In the genomic region with DNA sequence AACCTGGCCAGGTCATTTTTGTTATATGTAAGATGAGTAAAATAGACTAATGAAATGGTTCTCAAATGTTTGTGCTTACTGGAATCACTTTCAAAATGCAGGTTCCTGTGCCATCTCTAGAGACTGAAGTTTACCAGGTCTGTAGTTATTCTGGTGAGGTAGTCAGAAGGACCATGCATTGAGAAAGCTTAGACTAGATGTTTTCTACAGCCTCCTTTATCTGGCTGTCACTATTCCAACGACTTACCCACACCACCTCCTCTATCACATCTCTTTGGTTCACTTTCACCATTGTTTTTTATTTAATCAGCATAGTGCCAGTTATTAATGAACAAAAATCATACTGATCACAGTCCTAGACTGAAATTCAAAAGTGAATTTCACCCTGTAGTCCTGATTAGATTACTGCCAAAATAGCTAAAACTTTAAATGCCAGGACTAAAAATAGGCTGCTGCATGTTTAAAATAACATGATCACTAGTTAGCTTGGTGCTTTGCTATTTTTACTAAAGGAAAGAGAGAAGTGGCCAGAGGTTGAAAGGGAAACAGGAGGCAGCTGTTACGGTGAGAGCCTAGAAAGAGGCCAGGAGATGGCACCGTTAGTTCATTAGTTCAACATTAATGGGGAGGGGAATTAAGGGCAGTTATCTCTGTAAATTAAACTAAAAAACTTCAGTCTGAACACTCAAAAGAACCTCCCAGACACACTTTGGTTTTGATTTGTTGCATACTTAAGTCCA, we compare ENCODE assay signal across 8 cellular contexts. TPM values are rescaled to one million over a fixed set of nuclear protein-coding genes. Genes with fewer than 3 reads are reported as not detected.
A peak's percentile ranks its signal among the peaks of the same experiment; 100 is the strongest.
DNase-seq lines count a peak whose midpoint lies in the region; ATAC-seq and TF ChIP-seq lines count a peak whose summit lies in the region.

No MANE protein-coding gene starts in this region.

- no peaks in the 10 kb centered on the region for H3K9me3 ChIP-seq in osteoblast (ENCODE audit: low read depth, low read length)

- no peaks in the 10 kb centered on the region for H3K36me3 ChIP-seq in osteoblast (ENCODE audit: insufficient read depth, low read length)

- H3K4me1 ChIP-seq in osteoblast (ENCODE audit: insufficient read depth, low read length), result peaks cover 15% of the 10 kb centered on the region

- TF ChIP-seq CTCF in AG09319 (IDR thresholded peaks at IDR 0.05; ENCODE audit: low read depth, low read length), result peak; percentile 23
- TF ChIP-seq CTCF in osteoblast (IDR thresholded peaks at IDR 0.05; ENCODE audit: extremely low read depth, low read depth, low read length), result peak; percentile 24

- H3K27ac ChIP-seq in osteoblast (ENCODE audit: low read depth, low read length), result no peak overlapping the region

- no peaks in the 10 kb centered on the region for H4K20me1 ChIP-seq in osteoblast (ENCODE audit: insufficient read depth, low read length)

- H3K27me3 ChIP-seq in osteoblast (ENCODE audit: insufficient read depth, low read length), result no peaks in the 10 kb centered on the region

- DNase-seq in AG09319 (ENCODE audit: extremely low read depth, low read depth), result no peak
- peak; percentile 76 to 77 for DNase-seq in Kasumi-1 (lab: John Stamatoyannopoulos, UW)
- DNase-seq in dedifferentiated amniotic fluid mesenchymal stem cell (ENCODE audit: extremely low spot score), result peak; percentile 20
- DNase-seq in osteoblast (ENCODE audit: insufficient read length, low spot score, missing footprints), result peak; percentile 72
- DNase-seq in UCSD-AML1 (lab: John Stamatoyannopoulos, UW; ENCODE audit: unreplicated experiment), result no peak
- DNase-seq in stimulated activated naive CD4-positive, alpha-beta T cell treated with Interleukin-2 at 50 U/mL for 16 hours (lab: John Stamatoyannopoulos, UW), result no peak

- peak; percentile 70 for ATAC-seq in GM18868 (IDR thresholded peaks at IDR 0.05; ENCODE audit: unreplicated experiment)
- no peak for ATAC-seq in HG02588 (IDR thresholded peaks at IDR 0.05; ENCODE audit: unreplicated experiment)

- peak overlapping the region; percentile 43 for H2AFZ ChIP-seq in osteoblast (ENCODE audit: low read length)

- no peak overlapping the region for H3K4me3 ChIP-seq in osteoblast (ENCODE audit: insufficient read depth, low read length)

- H3K4me2 ChIP-seq in osteoblast (ENCODE audit: insufficient read depth, low read length), result peak overlapping the region; percentile 35

- H3K79me2 ChIP-seq in osteoblast (ENCODE audit: insufficient read depth, low read length), result no peaks in the 10 kb centered on the region

RNA-seq across cellular contexts. Expression of a gene that starts 13.9 kb away (rescaled TPM):
- total RNA-seq in osteoblast, result 108 and 116 TPM in 2 replicates

Comparison
In these comparisons a context has a peak if more than half of its experiments do, and no peak if none do; other contexts are left out.
1. DNase-seq: peak in Kasumi-1 (2 of 2), dedifferentiated amniotic fluid mesenchymal stem cell (single experiment) and osteoblast (single experiment); none in AG09319 (single experiment), UCSD-AML1 (single experiment) and stimulated activated naive CD4-positive, alpha-beta T cell treated with Interleukin-2 at 50 U/mL for 16 hours (single experiment).